8 cellular contexts compared by ENCODE assay signal in genomic region chr15:100572362-100572983, GRCh38. TPM values are rescaled to one million over a fixed set of nuclear protein-coding genes. Genes with fewer than 3 reads are reported as not detected.
DNase-seq lines count a peak whose midpoint lies in the region; ATAC-seq, FAIRE-seq and TF ChIP-seq lines count a peak whose summit lies in the region.

No MANE protein-coding gene starts in this region.

- no peak overlapping the region for H3K4me3 Mint-ChIP-seq in activated CD8-positive, alpha-beta T cell treated with anti-CD3 and anti-CD28 coated beads for 36 hours

- dilution Hi-C loops in keratinocyte (cut with MboI; ENCODE audit: extremely low pct_ligation_motif_present, low sequenced_read_pairs) = no loop called here

- POLR2A ChIA-PET in activated CD8-positive, alpha-beta T cell treated with anti-CD3 and anti-CD28 coated beads for 36 hours (lab: Charles Lee) = no interaction called here

- peak; percentile 57 for TF ChIP-seq CTCF in activated CD8-positive, alpha-beta T cell treated with anti-CD3 and anti-CD28 coated beads for 36 hours (IDR thresholded peaks at IDR 0.05)
- TF ChIP-seq CTCF in keratinocyte (optimal IDR thresholded peaks at IDR 0.05 in 1 of 3, IDR thresholded peaks at IDR 0.05 in 1 of 3, conservative IDR thresholded peaks at IDR 0.05 in 1 of 3; ENCODE audit: extremely low read depth in 1 of 3, insufficient read depth in 2 of 3, low read length in 3 of 3) = peak in 2 of 3 experiments; percentile 7 to 28

- H3K4me1 Mint-ChIP-seq in activated CD8-positive, alpha-beta T cell treated with anti-CD3 and anti-CD28 coated beads for 36 hours (ENCODE audit: low read depth) = peaks cover 44% of the 10 kb centered on the region

- H3K9ac ChIP-seq in keratinocyte (ENCODE audit: control insufficient read depth, extremely low read depth, insufficient read depth, low read length) = no peak overlapping the region

- no peaks in the 10 kb centered on the region for H3K27me3 ChIP-seq in keratinocyte (ENCODE audit: control insufficient read depth, extremely low read depth, insufficient read depth, low read length)

- peak; percentile 16 for DNase-seq in ACHN
- peak; percentile 12 for DNase-seq in HCEC 1CT
- no peak for DNase-seq in activated CD8-positive, alpha-beta T cell treated with anti-CD3 and anti-CD28 coated beads for 36 hours
- DNase-seq in keratinocyte (ENCODE audit: low read depth, low spot score) = no peak
- no peak for DNase-seq in effector CD8-positive, alpha-beta T cell (lab: John Stamatoyannopoulos, UW)
- DNase-seq in putamen (ENCODE audit: low spot score) = no peak

- intact Hi-C loops in activated CD8-positive, alpha-beta T cell treated with anti-CD3 and anti-CD28 coated beads for 36 hours (cut with micrococcal nuclease) = no loop called here

- in situ Hi-C loops in ACHN (cut with HindIII; ENCODE audit: low pct_ligation_motif_present, low pct_unique_long_range_greater_than_20kb, low sequenced_read_pairs) = no loop called here

- H3K4me2 ChIP-seq in keratinocyte (ENCODE audit: control insufficient read depth, extremely low read depth, insufficient read depth, low read depth, low read length) = no peak overlapping the region

- CTCF ChIA-PET in activated CD8-positive, alpha-beta T cell treated with anti-CD3 and anti-CD28 coated beads for 36 hours (lab: Charles Lee) = interaction anchor here (0.8 to 5.8 kb wide), 16 partner anchors 9 to 234 kb away, joined by 3 to 72 read pairs (median 4); no protein-coding TSS in a partner anchor

- no peaks in the 10 kb centered on the region for H3K4me1 ChIP-seq in keratinocyte (ENCODE audit: control insufficient read depth, extremely low read depth, insufficient read depth, low read length)

- no peaks in the 10 kb centered on the region for H3K9me3 ChIP-seq in keratinocyte (ENCODE audit: control insufficient read depth, low read depth, low read length)

- no peaks in the 10 kb centered on the region for H3K27me3 Mint-ChIP-seq in activated CD8-positive, alpha-beta T cell treated with anti-CD3 and anti-CD28 coated beads for 36 hours

- FAIRE-seq in keratinocyte (lab: Jason Lieb, UNC) = no peak

- H2AFZ ChIP-seq in keratinocyte (ENCODE audit: control insufficient read depth, low read length) = no peak overlapping the region

- H3K27ac Mint-ChIP-seq in activated CD8-positive, alpha-beta T cell treated with anti-CD3 and anti-CD28 coated beads for 36 hours = no peak overlapping the region

- H3K4me3 ChIP-seq in keratinocyte (ENCODE audit: control insufficient read depth in 2 of 3, extremely low read depth in 1 of 3, insufficient read depth in 2 of 3, low read depth in 1 of 3, low read length in 3 of 3) = no peak overlapping the region

- H3K9me1 ChIP-seq in keratinocyte (ENCODE audit: control insufficient read depth, extremely low read depth, insufficient read depth, low read length) = no peaks in the 10 kb centered on the region

- H3K36me3 Mint-ChIP-seq in activated CD8-positive, alpha-beta T cell treated with anti-CD3 and anti-CD28 coated beads for 36 hours (ENCODE audit: low read depth) = peaks cover 45% of the 10 kb centered on the region

- no peaks in the 10 kb centered on the region for H4K20me1 ChIP-seq in keratinocyte (ENCODE audit: control insufficient read depth, extremely low read depth, insufficient read depth, low read length)

- no peak for ATAC-seq in activated CD8-positive, alpha-beta T cell treated with anti-CD3 and anti-CD28 coated beads for 36 hours
- ATAC-seq in HG03097 (IDR thresholded peaks at IDR 0.05; ENCODE audit: low FRiP score, unreplicated experiment) (no peak), HG03521 (IDR thresholded peaks at IDR 0.05; ENCODE audit: unreplicated experiment) (no peak)

- H3K36me3 ChIP-seq in keratinocyte (ENCODE audit: control insufficient read depth in 2 of 2, extremely low read depth in 1 of 2, insufficient read depth in 2 of 2, low read length in 2 of 2) = peaks cover 9 to 12% of the 10 kb centered on the region in 2 experiments

- no peaks in the 10 kb centered on the region for H3K9me3 Mint-ChIP-seq in activated CD8-positive, alpha-beta T cell treated with anti-CD3 and anti-CD28 coated beads for 36 hours

- no peaks in the 10 kb centered on the region for H3K79me2 ChIP-seq in keratinocyte (ENCODE audit: control insufficient read depth, insufficient read depth, low read length)

- H3K27ac ChIP-seq in keratinocyte (ENCODE audit: control insufficient read depth, insufficient read depth, low read length) = no peak overlapping the region

RNA-seq across cellular contexts. Expression of gene LINS1, which starts 29.5 kb away (rescaled TPM):
- 10 to 100 TPM; 28.7 to 29.4 TPM for total RNA-seq in activated CD8-positive, alpha-beta T cell treated with anti-CD3 and anti-CD28 coated beads for 36 hours
- 12.9 to 19.4 TPM (median 14.9 TPM) in 3 replicates for polyA plus RNA-seq in keratinocyte
- 5.0 TPM for polyA plus RNA-seq in keratinocyte (2011; ENCODE audit: low read depth)
- polyA plus RNA-seq in keratinocyte (2011; cell fraction: cytosol; rRNA removed) = 4.0 and 9.8 TPM in 2 replicates
- 28.9 and 35.5 TPM in 2 replicates for polyA plus RNA-seq in keratinocyte (2011; cell fraction: nucleus; rRNA removed)
- polyA plus RNA-seq in keratinocyte (2012; ENCODE audit: low replicate concordance) = 7.1 and 9.8 TPM in 2 replicates
- polyA minus RNA-seq in keratinocyte = 14.9 to 27.8 TPM (median 20.0 TPM) in 3 replicates
- polyA minus RNA-seq in keratinocyte (2011; cell fraction: cytosol; rRNA and poly(A)+ RNA removed) = 8.4 TPM
- polyA minus RNA-seq in keratinocyte (2011; cell fraction: nucleus; rRNA and poly(A)+ RNA removed) = 10.0 and 28.2 TPM in 2 replicates

RNA-seq across cellular contexts. Expression of gene ASB7, which starts 29.9 kb away (rescaled TPM):
- 10 to 100 TPM; 15.7 to 18.4 TPM for total RNA-seq in activated CD8-positive, alpha-beta T cell treated with anti-CD3 and anti-CD28 coated beads for 36 hours
- polyA plus RNA-seq in keratinocyte = 9.5 to 10.8 TPM (median 10.4 TPM) in 3 replicates
- polyA plus RNA-seq in keratinocyte (2011; ENCODE audit: low read depth) = 4.0 TPM
- 7.4 and 9.4 TPM in 2 replicates for polyA plus RNA-seq in keratinocyte (2011; cell fraction: cytosol; rRNA removed)
- polyA plus RNA-seq in keratinocyte (2011; cell fraction: nucleus; rRNA removed) = 11.7 and 12.0 TPM in 2 replicates
- polyA plus RNA-seq in keratinocyte (2012; ENCODE audit: low replicate concordance) = 4.5 and 8.3 TPM in 2 replicates
- polyA minus RNA-seq in keratinocyte = 7.8 to 15.8 TPM (median 14.4 TPM) in 3 replicates
- 8.1 TPM for polyA minus RNA-seq in keratinocyte (2011; cell fraction: cytosol; rRNA and poly(A)+ RNA removed)
- polyA minus RNA-seq in keratinocyte (2011; cell fraction: nucleus; rRNA and poly(A)+ RNA removed) = 9.3 and 16.2 TPM in 2 replicates

RNA-seq across cellular contexts. Expression of gene CERS3, which starts 43.7 kb away (rescaled TPM):
- not detected for total RNA-seq in activated CD8-positive, alpha-beta T cell treated with anti-CD3 and anti-CD28 coated beads for 36 hours
- 8.4 to 29.1 TPM (median 23.5 TPM) in 3 replicates for polyA plus RNA-seq in keratinocyte
- 126 TPM for polyA plus RNA-seq in keratinocyte (2011; ENCODE audit: low read depth)
- polyA plus RNA-seq in keratinocyte (2011; cell fraction: cytosol; rRNA removed) = 6.8 and 9.8 TPM in 2 replicates
- 21.9 and 29.2 TPM in 2 replicates for polyA plus RNA-seq in keratinocyte (2011; cell fraction: nucleus; rRNA removed)
- 14.1 and 104 TPM in 2 replicates for polyA plus RNA-seq in keratinocyte (2012; ENCODE audit: low replicate concordance)
- polyA minus RNA-seq in keratinocyte = 12.7 to 26.8 TPM (median 25.0 TPM) in 3 replicates
- polyA minus RNA-seq in keratinocyte (2011; cell fraction: cytosol; rRNA and poly(A)+ RNA removed) = 8.4 TPM
- 24.1 and 38.4 TPM in 2 replicates for polyA minus RNA-seq in keratinocyte (2011; cell fraction: nucleus; rRNA and poly(A)+ RNA removed)

Comparison
In these comparisons a context has a peak if more than half of its experiments do, and no peak if none do; other contexts are left out.
1. DNase-seq: peak in ACHN (single experiment) and HCEC 1CT (single experiment); none in activated CD8-positive, alpha-beta T cell treated with anti-CD3 and anti-CD28 coated beads for 36 hours (single experiment), keratinocyte (single experiment), effector CD8-positive, alpha-beta T cell (single experiment) and putamen (single experiment).